21 cellular contexts compared by ENCODE assay signal in the genomic region with DNA sequence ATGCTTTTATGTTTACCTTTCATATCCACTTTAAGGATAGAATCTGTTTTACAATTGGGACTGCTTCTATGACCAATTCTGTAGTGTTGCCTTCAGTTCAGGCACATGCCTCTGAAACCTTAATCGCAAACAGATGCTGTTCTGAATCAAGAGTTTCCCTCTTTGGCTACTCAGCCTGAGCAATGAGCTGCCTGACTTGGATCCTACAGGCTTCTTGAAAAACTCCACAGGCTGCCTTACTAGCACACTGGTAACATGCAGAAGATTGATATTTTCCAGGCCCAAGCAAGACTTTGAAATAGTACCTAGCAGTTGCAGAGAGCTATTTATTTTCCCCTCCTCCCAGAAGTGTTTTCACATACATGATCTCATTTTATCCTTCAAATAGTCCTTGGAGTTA. TPM values are rescaled to one million over a fixed set of nuclear protein-coding genes. Genes with fewer than 3 reads are reported as not detected.
DNase-seq lines count a peak whose midpoint lies in the region; ATAC-seq and TF ChIP-seq lines count a peak whose summit lies in the region.
"Had no signal": no experiment of that assay in that cellular context is flagged by ENCODE, and none has a peak within 500 bp of the region (broad histone marks: within the 10 kb centered on the region; RNA-seq: fewer than 3 reads in every experiment).

No MANE protein-coding gene starts in this region.

- TF ChIP-seq CTCF in sigmoid colon (IDR thresholded peaks at IDR 0.05) (no peak), esophagus muscularis mucosa (IDR thresholded peaks at IDR 0.05) (no peak)

- H3K4me3 ChIP-seq in sigmoid colon (no peak overlapping the region), esophagus muscularis mucosa (no peak overlapping the region)
- H3K4me3 ChIP-seq: BLaER1, coronary artery, ovary had no signal

- no peak for ATAC-seq in HG03196 (IDR thresholded peaks at IDR 0.05; ENCODE audit: unreplicated experiment)

- TF ChIP-seq POLR2A in sigmoid colon (IDR thresholded peaks at IDR 0.05): no peak
- no peak for TF ChIP-seq POLR2A in esophagus muscularis mucosa (IDR thresholded peaks at IDR 0.05; ENCODE audit: low read depth)

- H3K27ac ChIP-seq in sigmoid colon: peak overlapping the region in 1 of 4 donors; percentile 5
- H3K27ac ChIP-seq in esophagus muscularis mucosa (replicated peaks in 1 of 4): no peak overlapping the region
- H3K27ac ChIP-seq: BLaER1, coronary artery had no signal

- DNase-seq in EH (ENCODE audit: low read depth): peak; percentile 55
- DNase-seq in SK-N-DZ (ENCODE audit: low spot score): peak; percentile 13
- peak; percentile 90 for DNase-seq in fibroblast of peridontal ligament (ENCODE audit: extremely low read depth)
- DNase-seq in sigmoid colon: peak; percentile 64
- no peak for DNase-seq in SHP77 treated with DMSO at 0.1 percent for 48 hours (lab: John Stamatoyannopoulos, UW)
- no peak for DNase-seq in OCI-M1 (lab: John Stamatoyannopoulos, UW)
- DNase-seq in esophagus muscularis mucosa (ENCODE audit: extremely low spot score): no peak
- DNase-seq: activated CD4-positive, alpha-beta T cell treated with anti-CD3 and anti-CD28 coated beads, Interleukin-2, amount 50 U/mL, for 4 hours; anterior cingulate cortex; GF-D8; NCI-H1694; NCI-H226; RPMI8226; stimulated activated CD4-positive, alpha-beta T cell treated with anti-CD3 and anti-CD28 coated beads, Interleukin-2, amount 100 ng/mL, for 48 hours; substantia nigra had no signal

- H3K36me3 ChIP-seq in sigmoid colon (no peaks in the 10 kb centered on the region), esophagus muscularis mucosa (no peaks in the 10 kb centered on the region)
- H3K36me3 ChIP-seq: BLaER1, ovary had no signal

- intact Hi-C loops in sigmoid colon (cut with DNase I): no loop called here
- intact Hi-C loops in esophagus muscularis mucosa (cut with DNase I): no loop called here

- H3K9me3 ChIP-seq in sigmoid colon (no peaks in the 10 kb centered on the region), esophagus muscularis mucosa (no peaks in the 10 kb centered on the region)
- H3K9me3 ChIP-seq: BLaER1, ovary had no signal

- H3K4me1 ChIP-seq in sigmoid colon: peaks cover 0 to 20% (median 0%) of the 10 kb centered on the region in 4 donors
- no peaks in the 10 kb centered on the region for H3K4me1 ChIP-seq in esophagus muscularis mucosa

- H3K27me3 ChIP-seq in sigmoid colon (no peaks in the 10 kb centered on the region), esophagus muscularis mucosa (no peaks in the 10 kb centered on the region)
- H3K27me3 ChIP-seq: BLaER1, ovary had no signal

- WGBS in sigmoid colon, 2 donors: 92 to 93% methylated on average over 1 of the region's 1 CpG
- 40% methylated on average over 1 of the region's 1 CpG for WGBS in esophagus muscularis mucosa

- TF ChIP-seq EP300 in sigmoid colon (IDR thresholded peaks at IDR 0.05) (no peak), esophagus muscularis mucosa (IDR thresholded peaks at IDR 0.05) (no peak)

RNA-seq across cellular contexts. Expression of gene PMCH, which starts 34.8 kb away (rescaled TPM):
- polyA plus RNA-seq in SK-N-DZ (2014; cell fraction: cytosol; rRNA removed): not detected in 2 replicates
- polyA plus RNA-seq in SK-N-DZ (2014; cell fraction: nucleus; rRNA removed): not detected in 2 replicates
- total RNA-seq in sigmoid colon: not detected
- polyA plus RNA-seq in sigmoid colon: under 1 TPM in 1 of 3 donors, not detected in 2; 0.26 TPM
- not detected for total RNA-seq in esophagus muscularis mucosa
- total RNA-seq: liver, MCF 10A, ovary had no signal
- polyA plus RNA-seq: liver, ovary had no signal

Comparison
In these comparisons a context has a peak if more than half of its experiments do, and no peak if none do; other contexts are left out.
1. DNase-seq: peak in EH (single experiment), SK-N-DZ (single experiment), fibroblast of peridontal ligament (single experiment) and sigmoid colon (single experiment); none in SHP77 treated with DMSO at 0.1 percent for 48 hours (single experiment), OCI-M1 (single experiment) and esophagus muscularis mucosa (single experiment).